11 cellular contexts compared by ENCODE assay signal in genomic region chr6:25054469-25054868, GRCh38.
DNase-seq lines count a peak whose midpoint lies in the region; ATAC-seq and TF ChIP-seq lines count a peak whose summit lies in the region.
"Had no signal": no experiment of that assay in that cellular context is flagged by ENCODE, and none has a peak within 500 bp of the region (broad histone marks: within the 10 kb centered on the region; RNA-seq: fewer than 3 reads in every experiment).

No MANE protein-coding gene starts in this region.

- H3K79me2 ChIP-seq in mammary epithelial cell (ENCODE audit: insufficient read depth, low read length) = no peaks in the 10 kb centered on the region

- H3K9me3 ChIP-seq in CD4-positive, alpha-beta memory T cell (ENCODE audit: control insufficient read depth in 1 of 2, low read length in 2 of 2) = no peaks in the 10 kb centered on the region
- H3K9me3 ChIP-seq in mammary epithelial cell (replicated peaks; ENCODE audit: insufficient read depth, low read length) = no peaks in the 10 kb centered on the region
- H3K9me3 ChIP-seq: heart right ventricle had no signal

- H4K20me1 ChIP-seq in mammary epithelial cell (ENCODE audit: insufficient read depth, low read length) = no peaks in the 10 kb centered on the region

- no peaks in the 10 kb centered on the region for H3K27me3 ChIP-seq in CD4-positive, alpha-beta memory T cell (ENCODE audit: insufficient read depth, low read length)
- H3K27me3 ChIP-seq in mammary epithelial cell (ENCODE audit: insufficient read depth, low read length) = no peaks in the 10 kb centered on the region
- H3K27me3 ChIP-seq: heart right ventricle had no signal

- no peak for DNase-seq in CD4-positive, alpha-beta memory T cell
- DNase-seq in Kasumi-1 (lab: John Stamatoyannopoulos, UW) = peak; percentile 13 to 22
- peak; percentile 53 for DNase-seq in mammary epithelial cell
- no peak for DNase-seq in omental fat pad (ENCODE audit: low spot score)
- no peak for DNase-seq in stimulated activated CD4-positive, alpha-beta T cell treated with anti-CD3 and anti-CD28 coated beads, Interleukin-2, amount 100 ng/mL, for 48 hours
- DNase-seq in GM19240 (ENCODE audit: insufficient read length, low spot score) = no peak
- no peak for DNase-seq in stimulated activated naive CD8-positive, alpha-beta T cell treated with anti-CD3 and anti-CD28 coated beads, Interleukin-15, amount 100 ng/mL, for 72 hours
- no peak for DNase-seq in NCI-H345 treated with DMSO at 0.1 percent for 48 hours (lab: John Stamatoyannopoulos, UW; ENCODE audit: unreplicated experiment)
- DNase-seq: heart right ventricle, NCI-H446 treated with DMSO at 0.1 percent for 48 hours had no signal

- no peaks in the 10 kb centered on the region for H3K27me3 Mint-ChIP-seq in CD4-positive, alpha-beta memory T cell
- no peaks in the 10 kb centered on the region for H3K27me3 Mint-ChIP-seq in stimulated activated naive CD8-positive, alpha-beta T cell treated with anti-CD3 and anti-CD28 coated beads, Interleukin-15, amount 100 ng/mL, for 72 hours

- CTCF ChIA-PET in CD4-positive, alpha-beta memory T cell (lab: Charles Lee; ENCODE audit: partially characterized antibody) = interaction anchor here (0.7 to 24.7 kb wide), 7 partner anchors 9 to 129 kb away, joined by 3 to 591 read pairs (median 6); no protein-coding TSS in a partner anchor
- CTCF ChIA-PET in mammary epithelial cell (lab: Charles Lee; ENCODE audit: low non-redundant PET) = no interaction called here

- 72% methylated on average over 3 of the region's 3 CpGs for WGBS in mammary epithelial cell (ENCODE audit: low coverage, missing lambda C conversion rate)

- H3K4me3 Mint-ChIP-seq in CD4-positive, alpha-beta memory T cell = peak overlapping the region in 4 of 8 donors; percentile 23 to 74 (median 49)
- H3K4me3 Mint-ChIP-seq in stimulated activated naive CD8-positive, alpha-beta T cell treated with anti-CD3 and anti-CD28 coated beads, Interleukin-15, amount 100 ng/mL, for 72 hours = peak overlapping the region in 1 of 2 donors; percentile 5
- H3K4me3 Mint-ChIP-seq: neural crest cell had no signal

- H3K36me3 ChIP-seq in CD4-positive, alpha-beta memory T cell (ENCODE audit: insufficient read depth, low read length) = no peaks in the 10 kb centered on the region
- no peaks in the 10 kb centered on the region for H3K36me3 ChIP-seq in mammary epithelial cell (ENCODE audit: insufficient read depth, low read length)
- H3K36me3 ChIP-seq: heart right ventricle had no signal

- H3K9me3 Mint-ChIP-seq in CD4-positive, alpha-beta memory T cell = no peaks in the 10 kb centered on the region
- no peaks in the 10 kb centered on the region for H3K9me3 Mint-ChIP-seq in stimulated activated naive CD8-positive, alpha-beta T cell treated with anti-CD3 and anti-CD28 coated beads, Interleukin-15, amount 100 ng/mL, for 72 hours

- ATAC-seq in omental fat pad (ENCODE audit: low FRiP score) = peak; percentile 73
- ATAC-seq in stimulated activated naive CD8-positive, alpha-beta T cell treated with anti-CD3 and anti-CD28 coated beads, Interleukin-15, amount 100 ng/mL, for 72 hours = no peak

- no peak overlapping the region for H3K4me2 ChIP-seq in mammary epithelial cell (ENCODE audit: insufficient read depth, low read depth, low read length)

- no peak overlapping the region for H2AFZ ChIP-seq in mammary epithelial cell (ENCODE audit: low read depth, low read length)

- peaks cover 59 to 84% (median 79%) of the 10 kb centered on the region in 4 donors for H3K4me1 Mint-ChIP-seq in CD4-positive, alpha-beta memory T cell
- H3K4me1 Mint-ChIP-seq in stimulated activated naive CD8-positive, alpha-beta T cell treated with anti-CD3 and anti-CD28 coated beads, Interleukin-15, amount 100 ng/mL, for 72 hours = peaks cover 82% of the 10 kb centered on the region

- intact Hi-C loops in CD4-positive, alpha-beta memory T cell (cut with micrococcal nuclease) = no loop called here
- intact Hi-C loops in mammary epithelial cell (cut with micrococcal nuclease) = no loop called here

- dilution Hi-C loops in mammary epithelial cell (cut with HindIII; ENCODE audit: low sequenced_read_pairs) = loop anchor here (25.0 kb wide), 1 partner anchor 217 kb away; no protein-coding TSS in a partner anchor

- TF ChIP-seq CTCF in mammary epithelial cell (conservative IDR thresholded peaks at IDR 0.05 in 1 of 2, IDR thresholded peaks at IDR 0.05 in 1 of 2; ENCODE audit: extremely low read depth in 1 of 2, insufficient read depth in 1 of 2, low read depth in 1 of 2, low read length in 2 of 2) = no peak
- TF ChIP-seq CTCF in omental fat pad (IDR thresholded peaks at IDR 0.05) = no peak

- no peaks in the 10 kb centered on the region for H3K36me3 Mint-ChIP-seq in CD4-positive, alpha-beta memory T cell

- peak overlapping the region; percentile 21 for H3K27ac ChIP-seq in CD4-positive, alpha-beta memory T cell (ENCODE audit: low read depth, low read length)
- H3K27ac ChIP-seq in mammary epithelial cell (ENCODE audit: insufficient read depth, low read depth, low read length) = no peak overlapping the region

- no TSS peak for BruUV-seq in mammary epithelial cell (replicated peaks; lab: Mats Ljungman, UMichigan)

- peak overlapping the region; percentile 54 to 90 (median 87) for H3K27ac Mint-ChIP-seq in CD4-positive, alpha-beta memory T cell
- no peak overlapping the region for H3K27ac Mint-ChIP-seq in stimulated activated naive CD8-positive, alpha-beta T cell treated with anti-CD3 and anti-CD28 coated beads, Interleukin-15, amount 100 ng/mL, for 72 hours

- no peak overlapping the region for H3K4me3 ChIP-seq in CD4-positive, alpha-beta memory T cell (ENCODE audit: low read length in 2 of 2)
- no peak overlapping the region for H3K4me3 ChIP-seq in mammary epithelial cell (replicated peaks in 1 of 3; ENCODE audit: insufficient read depth in 1 of 3, low read depth in 2 of 3, low read length in 3 of 3)
- H3K4me3 ChIP-seq: heart right ventricle had no signal

- in situ Hi-C loops in mammary epithelial cell (cut with MboI; ENCODE audit: low sequenced_read_pairs in 2 of 2) = no loop called here

- peaks cover 92% of the 10 kb centered on the region for H3K4me1 ChIP-seq in CD4-positive, alpha-beta memory T cell (ENCODE audit: insufficient read depth, low read length)
- no peaks in the 10 kb centered on the region for H3K4me1 ChIP-seq in mammary epithelial cell (ENCODE audit: insufficient read depth, low read length)

- no peak overlapping the region for H3K9ac ChIP-seq in mammary epithelial cell (ENCODE audit: insufficient read depth, low read length)

- POLR2A ChIA-PET in CD4-positive, alpha-beta memory T cell (lab: Charles Lee; ENCODE audit: partially characterized antibody) = interaction anchor here (0.9 to 7.3 kb wide), 7 partner anchors 10 to 339 kb away, joined by 3 to 120 read pairs (median 4); no protein-coding TSS in a partner anchor

Comparison
In these comparisons a context has a peak if more than half of its experiments do, and no peak if none do; other contexts are left out.
1. DNase-seq: peak in Kasumi-1 (2 of 2) and mammary epithelial cell (single experiment); none in CD4-positive, alpha-beta memory T cell (0 of 5), omental fat pad (single experiment), stimulated activated CD4-positive, alpha-beta T cell treated with anti-CD3 and anti-CD28 coated beads, Interleukin-2, amount 100 ng/mL, for 48 hours (0 of 2), GM19240 (single experiment), stimulated activated naive CD8-positive, alpha-beta T cell treated with anti-CD3 and anti-CD28 coated beads, Interleukin-15, amount 100 ng/mL, for 72 hours (0 of 2) and NCI-H345 treated with DMSO at 0.1 percent for 48 hours (single experiment).
2. H3K27ac Mint-ChIP-seq: peak in CD4-positive, alpha-beta memory T cell (7 of 7); none in stimulated activated naive CD8-positive, alpha-beta T cell treated with anti-CD3 and anti-CD28 coated beads, Interleukin-15, amount 100 ng/mL, for 72 hours (0 of 2).